ENCODE assay signal across 9 cellular contexts in genomic region chr14:34301107-34301734, GRCh38.
A peak's percentile ranks its signal among the peaks of the same experiment; 100 is the strongest.
DNase-seq lines count a peak whose midpoint lies in the region; ATAC-seq, FAIRE-seq and TF ChIP-seq lines count a peak whose summit lies in the region.
"Had no signal": no experiment of that assay in that cellular context is flagged by ENCODE, and none has a peak within 500 bp of the region (broad histone marks: within the 10 kb centered on the region; RNA-seq: fewer than 3 reads in every experiment).

No MANE protein-coding gene starts in this region.

- H2AFZ ChIP-seq in fibroblast of lung (ENCODE audit: low read length) = no peak overlapping the region

- no peak overlapping the region for H3K4me2 ChIP-seq in fibroblast of lung (ENCODE audit: extremely low read depth, insufficient read depth, low read length)

- H3K27me3 Mint-ChIP-seq in activated CD4-positive, alpha-beta T cell treated with anti-CD3 and anti-CD28 coated beads, Interleukin-2, amount 10 ng/mL, durations not matched to agents 24 days and 14 days = no peaks in the 10 kb centered on the region
- H3K27me3 Mint-ChIP-seq: activated naive CD8-positive, alpha-beta T cell treated with anti-CD3 and anti-CD28 coated beads, Interleukin-2, amount 10 ng/mL, durations not matched to agents 7 days and 5 days had no signal

- H3K27ac Mint-ChIP-seq in activated CD4-positive, alpha-beta T cell treated with anti-CD3 and anti-CD28 coated beads, Interleukin-2, amount 10 ng/mL, durations not matched to agents 24 days and 14 days = no peak overlapping the region
- H3K27ac Mint-ChIP-seq: activated naive CD8-positive, alpha-beta T cell treated with anti-CD3 and anti-CD28 coated beads, Interleukin-2, amount 10 ng/mL, durations not matched to agents 7 days and 5 days had no signal

- no peaks in the 10 kb centered on the region for H4K20me1 ChIP-seq in fibroblast of lung (ENCODE audit: control insufficient read depth, extremely low read depth, insufficient read depth, low read length)

- peak; percentile 78 for DNase-seq in activated CD4-positive, alpha-beta T cell treated with anti-CD3 and anti-CD28 coated beads, Interleukin-2, amount 10 ng/mL, durations not matched to agents 24 days and 14 days
- no peak for DNase-seq in activated CD4-positive, alpha-beta T cell treated with anti-CD3 and anti-CD28 coated beads for 1 hour
- DNase-seq in LoVo (ENCODE audit: low spot score) = peak; percentile 31
- peak; percentile 13 for DNase-seq in RKO (ENCODE audit: low spot score)
- peak; percentile 37 to 48 for DNase-seq in fibroblast of lung (ENCODE audit: low read depth in 2 of 2)
- DNase-seq in pancreas = peak in 1 of 6 donors; percentile 22
- no peak for DNase-seq in activated effector memory CD4-positive, alpha-beta T cell treated with Interleukin-2 at 50 U/mL for 16 hours
- DNase-seq: activated naive CD8-positive, alpha-beta T cell treated with anti-CD3 and anti-CD28 coated beads, Interleukin-2, amount 10 ng/mL, durations not matched to agents 7 days and 5 days had no signal

- no peaks in the 10 kb centered on the region for H3K79me2 ChIP-seq in fibroblast of lung (ENCODE audit: control insufficient read depth, insufficient read depth, low read length)

- H3K9ac ChIP-seq in fibroblast of lung (ENCODE audit: insufficient read depth, low read length) = no peak overlapping the region

- intact Hi-C loops in activated CD4-positive, alpha-beta T cell treated with anti-CD3 and anti-CD28 coated beads, Interleukin-2, amount 10 ng/mL, durations not matched to agents 24 days and 14 days (cut with micrococcal nuclease) = loop anchor here (1.0 to 2.0 kb wide), 3 partner anchors 462 to 1725 kb away; no protein-coding TSS in a partner anchor
- intact Hi-C loops in pancreas (cut with DNase I) = no loop called here

- H3K27ac ChIP-seq in fibroblast of lung (ENCODE audit: insufficient read depth, low read length) (no peak overlapping the region), pancreas (no peak overlapping the region)

- H3K4me3 Mint-ChIP-seq in activated CD4-positive, alpha-beta T cell treated with anti-CD3 and anti-CD28 coated beads, Interleukin-2, amount 10 ng/mL, durations not matched to agents 24 days and 14 days = no peak overlapping the region
- H3K4me3 Mint-ChIP-seq: activated naive CD8-positive, alpha-beta T cell treated with anti-CD3 and anti-CD28 coated beads, Interleukin-2, amount 10 ng/mL, durations not matched to agents 7 days and 5 days had no signal

- TF ChIP-seq CTCF in fibroblast of lung (conservative IDR thresholded peaks at IDR 0.05 in 1 of 2, IDR thresholded peaks at IDR 0.05 in 1 of 2; ENCODE audit: low read depth in 1 of 2, low read length in 2 of 2) = peak; percentile 34 to 56
- peak in 3 of 4 donors; percentile 23 to 45 (median 44) for TF ChIP-seq CTCF in pancreas (IDR thresholded peaks at IDR 0.05)

- no peaks in the 10 kb centered on the region for H3K36me3 ChIP-seq in fibroblast of lung (ENCODE audit: control insufficient read depth, insufficient read depth, low read length)
- H3K36me3 ChIP-seq in pancreas = no peaks in the 10 kb centered on the region

- ATAC-seq in pancreas (peak in 3 of 4 donors; percentile 50 to 57 (median 54)), HG03520 (IDR thresholded peaks at IDR 0.05; ENCODE audit: unreplicated experiment) (no peak)

- H3K27me3 ChIP-seq in fibroblast of lung (ENCODE audit: control insufficient read depth, insufficient read depth, low read length) = no peaks in the 10 kb centered on the region
- no peaks in the 10 kb centered on the region for H3K27me3 ChIP-seq in pancreas

- no peaks in the 10 kb centered on the region for H3K36me3 Mint-ChIP-seq in activated CD4-positive, alpha-beta T cell treated with anti-CD3 and anti-CD28 coated beads, Interleukin-2, amount 10 ng/mL, durations not matched to agents 24 days and 14 days (ENCODE audit: low read depth)
- H3K36me3 Mint-ChIP-seq: activated naive CD8-positive, alpha-beta T cell treated with anti-CD3 and anti-CD28 coated beads, Interleukin-2, amount 10 ng/mL, durations not matched to agents 7 days and 5 days had no signal

- H3K9me3 ChIP-seq in fibroblast of lung (ENCODE audit: control insufficient read depth, insufficient read depth, low read depth, low read length) (no peaks in the 10 kb centered on the region), pancreas (no peaks in the 10 kb centered on the region)

- H3K4me1 ChIP-seq in fibroblast of lung (ENCODE audit: control insufficient read depth, extremely low read depth, insufficient read depth, low read length) (no peaks in the 10 kb centered on the region), pancreas (peaks cover 3 to 6% (median 5%) of the 10 kb centered on the region in 3 donors)

- FAIRE-seq in pancreas (lab: Jason Lieb, UNC) = no peak

- H3K4me3 ChIP-seq in fibroblast of lung (replicated peaks in 1 of 4; ENCODE audit: control extremely low read depth in 1 of 4, insufficient read depth in 1 of 4, low read depth in 3 of 4, low read length in 4 of 4) (no peak overlapping the region), pancreas (no peak overlapping the region)

- no peaks in the 10 kb centered on the region for H3K9me3 Mint-ChIP-seq in activated CD4-positive, alpha-beta T cell treated with anti-CD3 and anti-CD28 coated beads, Interleukin-2, amount 10 ng/mL, durations not matched to agents 24 days and 14 days
- H3K9me3 Mint-ChIP-seq: activated naive CD8-positive, alpha-beta T cell treated with anti-CD3 and anti-CD28 coated beads, Interleukin-2, amount 10 ng/mL, durations not matched to agents 7 days and 5 days had no signal

- WGBS in pancreas, 2 donors = 15 to 17% methylated on average over 1 of the region's 1 CpG

- H3K4me1 Mint-ChIP-seq in activated CD4-positive, alpha-beta T cell treated with anti-CD3 and anti-CD28 coated beads, Interleukin-2, amount 10 ng/mL, durations not matched to agents 24 days and 14 days = no peaks in the 10 kb centered on the region

Comparison
In these comparisons a context has a peak if more than half of its experiments do, and no peak if none do; other contexts are left out.
1. DNase-seq: peak in activated CD4-positive, alpha-beta T cell treated with anti-CD3 and anti-CD28 coated beads, Interleukin-2, amount 10 ng/mL, durations not matched to agents 24 days and 14 days (single experiment), LoVo (single experiment), RKO (single experiment) and fibroblast of lung (2 of 2); none in activated CD4-positive, alpha-beta T cell treated with anti-CD3 and anti-CD28 coated beads for 1 hour (single experiment) and activated effector memory CD4-positive, alpha-beta T cell treated with Interleukin-2 at 50 U/mL for 16 hours (single experiment).